ENCODE assay signal across 33 cellular contexts in genomic region chr3:171011536-171012336, GRCh38. TPM values are rescaled to one million over a fixed set of nuclear protein-coding genes. Genes with fewer than 3 reads are reported as not detected.
"Had no signal": no experiment of that assay in that cellular context is flagged by ENCODE, and none has a peak within 500 bp of the region (broad histone marks: within the 10 kb centered on the region; RNA-seq: fewer than 3 reads in every experiment).

No MANE protein-coding gene starts in this region.

- H3K4me1 Mint-ChIP-seq: mesothelial cell of epicardium; naive B cell; nephron; stimulated activated naive B cell treated with anti-CD40 and anti-IgM and Interleukin-4, amounts not matched to agents 10 μg/mL and 1 μg/mL and 100 μg/mL, for 72 hours had no signal

- H3K9me3 Mint-ChIP-seq: dendritic cell treated with granulocyte-macrophage colony-stimulating factor and Interleukin-4, amounts not matched to agents 40 ng/mL and 50 ng/mL, for 4 days; endodermal cell; mesothelial cell of epicardium; naive B cell; nephron; stimulated activated naive B cell treated with anti-CD40 and anti-IgM and Interleukin-4, amounts not matched to agents 10 μg/mL and 1 μg/mL and 100 μg/mL, for 72 hours; stimulated activated naive CD8-positive, alpha-beta T cell treated with anti-CD3 and anti-CD28 coated beads, Interleukin-15, Interleukin-2, amounts not matched to agents 100 ng/mL and 50 ng/mL, for 24 hours had no signal

- H3K36me3 ChIP-seq: colonic mucosa, gastroesophageal sphincter, heart left ventricle, thoracic aorta, tibial nerve, upper lobe of left lung had no signal

- H3K4me3 ChIP-seq: colonic mucosa, gastroesophageal sphincter, heart left ventricle, mucosa of descending colon, psoas muscle, skin epidermis, thoracic aorta, tibial nerve, upper lobe of left lung had no signal

- H3K27me3 ChIP-seq: colonic mucosa, gastroesophageal sphincter, heart left ventricle, tibial nerve, upper lobe of left lung had no signal

- H3K27me3 Mint-ChIP-seq: dendritic cell treated with granulocyte-macrophage colony-stimulating factor and Interleukin-4, amounts not matched to agents 40 ng/mL and 50 ng/mL, for 4 days had no signal

- DNase-seq: colonic mucosa; effector CD8-positive, alpha-beta T cell; endodermal cell; foreskin fibroblast; heart left ventricle; hippocampal formation; islet precursor cell; kidney glomerular epithelial cell; mesenchymal stem cell; mucosa of descending colon; naive B cell; nucleus accumbens; psoas muscle; right cardiac atrium; stimulated activated CD4-positive, alpha-beta T cell treated with anti-CD3 and anti-CD28 coated beads, Interleukin-15, amount 100 ng/mL, for 24 hours; stimulated activated CD4-positive, alpha-beta T cell treated with anti-CD3 and anti-CD28 coated beads, Interleukin-2, amount 100 ng/mL, for 48 hours; stimulated activated naive B cell treated with anti-CD40 and anti-IgM and Interleukin-4, amounts not matched to agents 10 μg/mL and 1 μg/mL and 100 μg/mL, for 72 hours; upper lobe of left lung had no signal

- H3K27ac Mint-ChIP-seq: dendritic cell treated with granulocyte-macrophage colony-stimulating factor and Interleukin-4, amounts not matched to agents 40 ng/mL and 50 ng/mL, for 4 days; endodermal cell; mesothelial cell of epicardium; naive B cell; nephron; stimulated activated naive B cell treated with anti-CD40 and anti-IgM and Interleukin-4, amounts not matched to agents 10 μg/mL and 1 μg/mL and 100 μg/mL, for 72 hours; stimulated activated naive CD8-positive, alpha-beta T cell treated with anti-CD3 and anti-CD28 coated beads, Interleukin-15, Interleukin-2, amounts not matched to agents 100 ng/mL and 50 ng/mL, for 24 hours had no signal

- H3K27ac ChIP-seq: colonic mucosa, epithelial cell of prostate, gastroesophageal sphincter, heart left ventricle, psoas muscle, skin epidermis, thoracic aorta, tibial nerve, upper lobe of left lung had no signal

- FAIRE-seq: urothelium cell line had no signal

- ATAC-seq: esophagus mucosa; gastroesophageal sphincter; heart left ventricle; mucosa of descending colon; psoas muscle; right cardiac atrium; stimulated activated naive B cell treated with anti-CD40 and anti-IgM and Interleukin-4, amounts not matched to agents 10 μg/mL and 1 μg/mL and 100 μg/mL, for 72 hours had no signal

- H3K36me3 Mint-ChIP-seq: mesothelial cell of epicardium; naive B cell; stimulated activated naive B cell treated with anti-CD40 and anti-IgM and Interleukin-4, amounts not matched to agents 10 μg/mL and 1 μg/mL and 100 μg/mL, for 72 hours had no signal

- H3K4me1 ChIP-seq: colonic mucosa, gastroesophageal sphincter, heart left ventricle, psoas muscle had no signal

- H3K4me3 Mint-ChIP-seq: dendritic cell treated with granulocyte-macrophage colony-stimulating factor and Interleukin-4, amounts not matched to agents 40 ng/mL and 50 ng/mL, for 4 days; endodermal cell; mesothelial cell of epicardium; naive B cell; nephron; stimulated activated naive B cell treated with anti-CD40 and anti-IgM and Interleukin-4, amounts not matched to agents 10 μg/mL and 1 μg/mL and 100 μg/mL, for 72 hours; stimulated activated naive CD8-positive, alpha-beta T cell treated with anti-CD3 and anti-CD28 coated beads, Interleukin-15, Interleukin-2, amounts not matched to agents 100 ng/mL and 50 ng/mL, for 24 hours had no signal

- H3K9me3 ChIP-seq: colonic mucosa, gastroesophageal sphincter, heart left ventricle, mucosa of descending colon, psoas muscle, thoracic aorta, tibial nerve, upper lobe of left lung had no signal

RNA-seq across cellular contexts. Expression of gene SLC2A2, which starts 14.8 kb away (rescaled TPM):
- total RNA-seq: chondrocyte, esophagus mucosa, gastroesophageal sphincter, heart left ventricle, lower leg skin, lung microvascular endothelial cell, mesothelial cell of epicardium, mucosa of descending colon, osteocyte, psoas muscle, right cardiac atrium, thoracic aorta, tibial nerve had no signal
- polyA plus RNA-seq: right cardiac atrium had no signal
